ENCODE assay signal across 22 cellular contexts in the genomic region with DNA sequence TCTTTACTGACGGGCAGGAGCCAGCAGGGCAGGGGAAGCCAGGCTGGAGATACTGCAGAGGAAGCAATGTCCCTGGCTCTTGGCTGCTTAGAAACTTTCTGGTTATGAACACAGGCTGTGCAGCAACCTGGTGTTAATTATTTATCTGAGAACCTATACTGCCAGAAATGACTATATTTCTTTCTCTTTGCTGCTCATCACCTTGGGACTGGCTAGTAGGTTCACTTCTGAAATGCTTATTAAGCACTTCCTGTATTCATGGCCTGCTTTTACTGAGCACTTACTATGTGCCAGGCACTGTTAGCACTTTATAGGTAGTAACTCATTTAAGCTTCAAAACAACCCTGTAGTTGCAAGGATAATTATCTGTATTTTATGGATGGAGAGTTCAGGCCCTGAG. TPM values are rescaled to one million over a fixed set of nuclear protein-coding genes. Genes with fewer than 3 reads are reported as not detected.
DNase-seq lines count a peak whose midpoint lies in the region; ATAC-seq and FAIRE-seq lines count a peak whose summit lies in the region.
"Had no signal": no experiment of that assay in that cellular context is flagged by ENCODE, and none has a peak within 500 bp of the region (broad histone marks: within the 10 kb centered on the region; RNA-seq: fewer than 3 reads in every experiment).

No MANE protein-coding gene starts in this region.

- no peak overlapping the region for H3K4me3 Mint-ChIP-seq in activated T-helper 2 cell treated with anti-CD3 and anti-CD28 coated beads, Interferon-gamma antibody, Interleukin-2, Interleukin-4, amounts not matched to agents 10 μg/mL and 5 μg/mL and 100 μg/mL, durations not matched to agents 14 hours and 24 hours and 36 hours (ENCODE audit: low read depth)

- peak; percentile 71 for ATAC-seq in GM19395 (IDR thresholded peaks at IDR 0.05; ENCODE audit: unreplicated experiment)
- peak; percentile 62 for ATAC-seq in HG02678 (IDR thresholded peaks at IDR 0.05; ENCODE audit: unreplicated experiment)
- peak; percentile 64 for ATAC-seq in HG03432 (IDR thresholded peaks at IDR 0.05; ENCODE audit: unreplicated experiment)
- ATAC-seq: heart right ventricle had no signal

- peak; percentile 93 for FAIRE-seq in GM18507 (lab: Jason Lieb, UNC)
- FAIRE-seq: H1 had no signal

- DNase-seq in GM18507 (ENCODE audit: extremely low spot score, insufficient read length, low read depth) (peak; percentile 48), kidney glomerular epithelial cell (lab: John Stamatoyannopoulos, UW) (no peak), pons (ENCODE audit: low spot score) (no peak), UCSD-AML1 (lab: John Stamatoyannopoulos, UW; ENCODE audit: unreplicated experiment) (no peak)
- DNase-seq in activated T-helper 2 cell treated with anti-CD3 and anti-CD28 coated beads, Interferon-gamma antibody, Interleukin-2, Interleukin-4, amounts not matched to agents 10 μg/mL and 5 μg/mL and 100 μg/mL, durations not matched to agents 14 hours and 24 hours and 36 hours (ENCODE audit: low spot score) = no peak
- DNase-seq: activated CD4-positive, alpha-beta T cell treated with anti-CD3 and anti-CD28 coated beads for 1 hour; activated gamma-delta T cell; anterior cingulate cortex; cerebellar nuclear complex; effector memory CD4-positive, alpha-beta T cell; EL; heart right ventricle; Kasumi-1; NCI-H1105 treated with DMSO at 0.1 percent for 48 hours; NCI-H2171 treated with DMSO at 0.1 percent for 48 hours; NCI-H774; sigmoid colon; substantia nigra had no signal

- intact Hi-C loops in activated T-helper 2 cell treated with anti-CD3 and anti-CD28 coated beads, Interferon-gamma antibody, Interleukin-2, Interleukin-4, amounts not matched to agents 10 μg/mL and 5 μg/mL and 100 μg/mL, durations not matched to agents 14 hours and 24 hours and 36 hours (cut with micrococcal nuclease) = no loop called here

- H3K36me3 Mint-ChIP-seq in activated T-helper 2 cell treated with anti-CD3 and anti-CD28 coated beads, Interferon-gamma antibody, Interleukin-2, Interleukin-4, amounts not matched to agents 10 μg/mL and 5 μg/mL and 100 μg/mL, durations not matched to agents 14 hours and 24 hours and 36 hours (ENCODE audit: low read depth) = no peaks in the 10 kb centered on the region

- no peaks in the 10 kb centered on the region for H3K27me3 Mint-ChIP-seq in activated T-helper 2 cell treated with anti-CD3 and anti-CD28 coated beads, Interferon-gamma antibody, Interleukin-2, Interleukin-4, amounts not matched to agents 10 μg/mL and 5 μg/mL and 100 μg/mL, durations not matched to agents 14 hours and 24 hours and 36 hours (ENCODE audit: low read depth)

- H3K27ac Mint-ChIP-seq in activated T-helper 2 cell treated with anti-CD3 and anti-CD28 coated beads, Interferon-gamma antibody, Interleukin-2, Interleukin-4, amounts not matched to agents 10 μg/mL and 5 μg/mL and 100 μg/mL, durations not matched to agents 14 hours and 24 hours and 36 hours = no peak overlapping the region

- H3K9me3 Mint-ChIP-seq in activated T-helper 2 cell treated with anti-CD3 and anti-CD28 coated beads, Interferon-gamma antibody, Interleukin-2, Interleukin-4, amounts not matched to agents 10 μg/mL and 5 μg/mL and 100 μg/mL, durations not matched to agents 14 hours and 24 hours and 36 hours = no peaks in the 10 kb centered on the region

- no peaks in the 10 kb centered on the region for H3K4me1 Mint-ChIP-seq in activated T-helper 2 cell treated with anti-CD3 and anti-CD28 coated beads, Interferon-gamma antibody, Interleukin-2, Interleukin-4, amounts not matched to agents 10 μg/mL and 5 μg/mL and 100 μg/mL, durations not matched to agents 14 hours and 24 hours and 36 hours (ENCODE audit: low read depth)

RNA-seq across cellular contexts. Expression of a gene that starts 57.6 kb away (rescaled TPM):
- 153 and 155 TPM in 2 replicates for total RNA-seq in activated T-helper 2 cell treated with anti-CD3 and anti-CD28 coated beads, Interferon-gamma antibody, Interleukin-2, Interleukin-4, amounts not matched to agents 10 μg/mL and 5 μg/mL and 100 μg/mL, durations not matched to agents 14 hours and 24 hours and 36 hours
